9 cellular contexts compared by ENCODE assay signal in the genomic region with DNA sequence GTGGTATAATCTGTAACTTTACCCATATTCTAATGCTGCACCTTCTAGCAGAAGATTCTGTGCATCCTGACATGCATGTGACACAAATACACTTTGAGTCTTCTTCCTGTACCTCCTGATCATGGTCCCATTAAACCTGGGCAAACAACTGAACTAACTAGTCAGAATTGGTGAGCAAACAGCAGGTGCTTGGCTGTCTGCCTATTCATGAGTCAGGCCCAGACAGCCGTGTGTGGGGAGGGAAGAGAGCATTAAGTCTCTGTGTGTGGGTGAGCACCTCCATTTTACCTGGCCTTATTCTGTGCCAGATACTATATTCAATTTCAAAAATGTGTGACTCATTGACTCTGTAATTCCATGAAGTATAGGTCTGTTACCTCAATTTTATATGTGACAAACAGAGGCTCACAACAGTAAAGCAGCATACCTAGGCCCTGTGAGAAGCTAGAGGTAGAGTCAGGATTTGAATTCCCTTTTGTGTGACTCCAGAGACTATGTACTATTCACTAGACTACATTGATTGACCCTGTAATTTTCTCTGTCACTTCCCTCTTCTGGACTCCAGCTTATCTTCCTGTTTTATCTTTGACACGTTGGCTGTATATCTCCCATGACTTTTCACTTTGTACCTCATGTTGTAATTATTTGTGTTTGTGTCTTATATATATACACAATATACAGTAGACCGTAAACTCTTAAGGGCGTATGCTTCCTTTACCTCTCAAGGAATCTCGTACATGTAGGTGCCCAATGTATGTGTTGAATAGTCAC. TPM values are rescaled to one million over a fixed set of nuclear protein-coding genes. Genes with fewer than 3 reads are reported as not detected.
DNase-seq lines count a peak whose midpoint lies in the region; ATAC-seq and TF ChIP-seq lines count a peak whose summit lies in the region.
"Had no signal": no experiment of that assay in that cellular context is flagged by ENCODE, and none has a peak within 500 bp of the region (broad histone marks: within the 10 kb centered on the region; RNA-seq: fewer than 3 reads in every experiment).

No MANE protein-coding gene starts in this region.

- no peak for TF ChIP-seq POLR2A in adrenal gland (IDR thresholded peaks at IDR 0.05)
- TF ChIP-seq POLR2A in lower leg skin (IDR thresholded peaks at IDR 0.05), result no peak

- H3K18ac ChIP-seq in mesendoderm (ENCODE audit: low read length), result no peak overlapping the region

- H3K4ac ChIP-seq in mesendoderm (ENCODE audit: low read depth, low read length), result no peak overlapping the region

- H3K23ac ChIP-seq in mesendoderm (ENCODE audit: low read length), result no peak overlapping the region

- no peak overlapping the region for H2BK5ac ChIP-seq in mesendoderm (ENCODE audit: low read length)

- no peak for TF ChIP-seq CTCF in right atrium auricular region (IDR thresholded peaks at IDR 0.05)
- no peak for TF ChIP-seq CTCF in adrenal gland (IDR thresholded peaks at IDR 0.05)
- no peak for TF ChIP-seq CTCF in lower leg skin (IDR thresholded peaks at IDR 0.05)

- H3K79me1 ChIP-seq in mesendoderm (ENCODE audit: low read length), result peaks cover 2% of the 10 kb centered on the region

- H3K27me3 ChIP-seq in right atrium auricular region, result no peaks in the 10 kb centered on the region
- H3K27me3 ChIP-seq in adrenal gland, result no peaks in the 10 kb centered on the region
- no peaks in the 10 kb centered on the region for H3K27me3 ChIP-seq in mesendoderm (ENCODE audit: insufficient read depth, low read length, poor library complexity)

- no peak overlapping the region for H2BK120ac ChIP-seq in mesendoderm (ENCODE audit: low read depth, low read length)

- peaks cover 0 to 51% of the 10 kb centered on the region in 2 donors for H3K4me1 ChIP-seq in right atrium auricular region
- H3K4me1 ChIP-seq in adrenal gland (replicated peaks in 1 of 2), result peaks cover 43 to 57% of the 10 kb centered on the region in 2 donors
- H3K4me1 ChIP-seq in mesendoderm (ENCODE audit: control insufficient read depth, low read depth, low read length), result peaks cover 1% of the 10 kb centered on the region

- no peak overlapping the region for H3K27ac ChIP-seq in right atrium auricular region
- H3K27ac ChIP-seq in adrenal gland, result peak overlapping the region in 4 of 5 donors; percentile 3 to 78 (median 48)
- no peak overlapping the region for H3K27ac ChIP-seq in mesendoderm (ENCODE audit: low read depth, low read length)
- H3K27ac ChIP-seq: SK-N-MC had no signal

- H3K36me3 ChIP-seq in right atrium auricular region (no peaks in the 10 kb centered on the region), adrenal gland (replicated peaks in 1 of 2) (no peaks in the 10 kb centered on the region), mesendoderm (ENCODE audit: control insufficient read depth, insufficient read depth, low read length) (no peaks in the 10 kb centered on the region)

- no peak overlapping the region for H2AK5ac ChIP-seq in mesendoderm (ENCODE audit: low read length)

- no peak overlapping the region for H3K9ac ChIP-seq in mesendoderm (ENCODE audit: low read length)

- intact Hi-C loops in Right ventricle myocardium superior (cut with DNase I) (no loop called here), adrenal gland (cut with DNase I) (no loop called here), lower leg skin (cut with DNase I; ENCODE audit: low total_unique reads) (no loop called here)

- no peaks in the 10 kb centered on the region for H3K79me2 ChIP-seq in mesendoderm (ENCODE audit: control insufficient read depth, insufficient read depth, low read length)

- no peak overlapping the region for H4K5ac ChIP-seq in mesendoderm (ENCODE audit: low read length)

- WGBS in adrenal gland, 4 donors, result 54 to 64% (median 58%) methylated on average over 5 of the region's 5 CpGs
- WGBS in lower leg skin, 2 donors, result 55 to 61% methylated on average over 5 of the region's 5 CpGs
- WGBS in mesendoderm (ENCODE audit: extremely low coverage, insufficient coverage, low lambda C conversion rate), result no CpG with 5 or more reads among the region's 5 CpGs

- H3K56ac ChIP-seq in mesendoderm (ENCODE audit: low read length), result no peak overlapping the region

- H3K4me3 ChIP-seq in right atrium auricular region, result no peak overlapping the region
- no peak overlapping the region for H3K4me3 ChIP-seq in adrenal gland
- no peak overlapping the region for H3K4me3 ChIP-seq in lower leg skin (ENCODE audit: low read depth, poor library complexity, severe bottlenecking)
- H3K4me3 ChIP-seq in mesendoderm (ENCODE audit: low read length), result no peak overlapping the region
- H3K4me3 ChIP-seq: SK-N-MC had no signal

- no peak overlapping the region for H2BK15ac ChIP-seq in mesendoderm (replicated peaks; ENCODE audit: low read depth)

- peak; percentile 67 for ATAC-seq in Right ventricle myocardium superior (ENCODE audit: poor library complexity)

- no peak overlapping the region for H4K8ac ChIP-seq in mesendoderm (ENCODE audit: low read depth, low read length)

- H3K4me2 ChIP-seq in mesendoderm (ENCODE audit: low read length), result no peak overlapping the region

- no peak for DNase-seq in Right ventricle myocardium superior
- no peak for DNase-seq in right atrium auricular region (ENCODE audit: low spot score)
- DNase-seq in SHP77 treated with DMSO at 0.1 percent for 48 hours (lab: John Stamatoyannopoulos, UW), result peak; percentile 96
- DNase-seq in adrenal gland, result peak; percentile 57 to 81 (median 69)
- DNase-seq in lower leg skin (ENCODE audit: low spot score in 2 of 2), result peak; percentile 76 to 89
- DNase-seq in stimulated activated CD8-positive, alpha-beta memory T cell treated with anti-CD3 and anti-CD28 coated beads, Interleukin-7, amount 100 ng/mL, for 24 hours (ENCODE audit: low read depth), result peak; percentile 45
- DNase-seq in mesendoderm, result no peak
- no peak for DNase-seq in hippocampal formation (lab: John Stamatoyannopoulos, UW)

- H3K9me3 ChIP-seq in right atrium auricular region (peaks cover 0 to 6% of the 10 kb centered on the region in 2 donors), adrenal gland (replicated peaks in 1 of 3) (peaks cover 0 to 4% (median 0%) of the 10 kb centered on the region in 3 donors)

RNA-seq across cellular contexts. Expression of gene SUSD6, which starts 32.2 kb away (rescaled TPM):
- 20.8 TPM for total RNA-seq in Right ventricle myocardium superior
- 10 to 100 TPM; 19.2 to 24.7 TPM for total RNA-seq in right atrium auricular region
- 10 to 100 TPM; 33.3 to 75.5 (median 52.0) TPM for total RNA-seq in adrenal gland
- polyA plus RNA-seq in adrenal gland, result 10 to 100 TPM in 1 of 3 donors, 1 to 10 TPM in 2; 7.8 to 22.8 (median 9.3) TPM
- 10 to 100 TPM; 35.5 to 56.7 (median 51.0) TPM for total RNA-seq in lower leg skin
- polyA plus RNA-seq in mesendoderm (2013, experiment 1 of 2), result 2.9 TPM
- polyA plus RNA-seq in mesendoderm (2013, experiment 2 of 2), result 2.6 TPM

Comparison
In these comparisons a context has a peak if more than half of its experiments do, and no peak if none do; other contexts are left out.
1. DNase-seq: peak in SHP77 treated with DMSO at 0.1 percent for 48 hours (single experiment), adrenal gland (7 of 7), lower leg skin (2 of 2) and stimulated activated CD8-positive, alpha-beta memory T cell treated with anti-CD3 and anti-CD28 coated beads, Interleukin-7, amount 100 ng/mL, for 24 hours (single experiment); none in Right ventricle myocardium superior (single experiment), right atrium auricular region (single experiment), mesendoderm (single experiment) and hippocampal formation (0 of 2).
2. H3K27ac ChIP-seq: peak in adrenal gland (4 of 5); none in right atrium auricular region (0 of 2) and mesendoderm (single experiment).